1 cellular context compared by ENCODE assay signal in the genomic region with DNA sequence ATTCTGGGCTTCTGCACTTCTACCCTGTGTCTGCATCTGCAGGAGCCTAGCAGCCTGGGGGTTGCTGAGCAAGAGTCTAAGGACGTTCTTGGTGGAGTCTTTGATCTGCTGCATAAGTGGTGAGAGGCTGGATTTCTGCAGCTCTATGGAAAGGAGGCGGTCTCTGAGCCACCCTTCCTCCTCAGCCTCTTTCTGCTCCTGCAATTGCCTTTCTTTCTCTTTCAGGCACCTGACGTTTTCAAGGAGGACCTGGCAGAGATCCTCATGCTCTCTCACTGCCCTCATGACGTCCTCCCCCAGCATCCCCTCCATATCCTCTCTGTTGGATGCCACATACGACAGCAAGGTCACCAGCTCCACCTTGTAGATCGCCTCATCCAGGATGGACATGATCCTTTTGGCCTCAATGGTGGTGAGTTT.
TF ChIP-seq lines count a peak whose summit lies in the region.

No MANE protein-coding gene starts in this region.

TF ChIP-seq in GM12878, 131 proteins besides CTCF, POLR2A, EP300 and RAD21:
- TF ChIP-seq, protein P1, sequence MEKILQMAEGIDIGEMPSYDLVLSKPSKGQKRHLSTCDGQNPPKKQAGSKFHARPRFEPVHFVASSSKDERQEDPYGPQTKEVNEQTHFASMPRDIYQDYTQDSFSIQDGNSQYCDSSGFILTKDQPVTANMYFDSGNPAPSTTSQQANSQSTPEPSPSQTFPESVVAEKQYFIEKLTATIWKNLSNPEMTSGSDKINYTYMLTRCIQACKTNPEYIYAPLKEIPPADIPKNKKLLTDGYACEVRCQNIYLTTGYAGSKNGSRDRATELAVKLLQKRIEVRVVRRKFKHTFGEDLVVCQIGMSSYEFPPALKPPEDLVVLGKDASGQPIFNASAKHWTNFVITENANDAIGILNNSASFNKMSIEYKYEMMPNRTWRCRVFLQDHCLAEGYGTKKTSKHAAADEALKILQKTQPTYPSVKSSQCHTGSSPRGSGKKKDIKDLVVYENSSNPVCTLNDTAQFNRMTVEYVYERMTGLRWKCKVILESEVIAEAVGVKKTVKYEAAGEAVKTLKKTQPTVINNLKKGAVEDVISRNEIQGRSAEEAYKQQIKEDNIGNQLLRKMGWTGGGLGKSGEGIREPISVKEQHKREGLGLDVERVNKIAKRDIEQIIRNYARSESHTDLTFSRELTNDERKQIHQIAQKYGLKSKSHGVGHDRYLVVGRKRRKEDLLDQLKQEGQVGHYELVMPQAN (conservative IDR thresholded peaks at IDR 0.05) = no peak
- TF ChIP-seq HDGF (IDR thresholded peaks at IDR 0.05) = 0 out of 2 replicates have a peak, but pooled peaks have one; percentile 3
- no peak for TF ChIP-seq FOXK2 (IDR thresholded peaks at IDR 0.05)
- no peak for TF ChIP-seq TCF3 (IDR thresholded peaks at IDR 0.05; ENCODE audit: borderline replicate concordance, insufficient read depth, low read depth, low read length)
